Comparison of ENCODE assay signal across 8 cellular contexts in genomic region chr16:4846901-4847773, GRCh38. TPM values are rescaled to one million over a fixed set of nuclear protein-coding genes. Genes with fewer than 3 reads are reported as not detected.
DNase-seq lines count a peak whose midpoint lies in the region; ATAC-seq and TF ChIP-seq lines count a peak whose summit lies in the region.

GLYR1 (minus strand) TSS chr16:4847288; CDS start chr16:4847265, 23 bp downstream.
UBN1 (plus strand) TSS chr16:4847481; CDS start chr16:4852918, 5,437 bp downstream.

- POLR2A ChIA-PET in activated CD4-positive, alpha-beta T cell treated with anti-CD3 and anti-CD28 coated beads for 36 hours (lab: Charles Lee) = interaction anchor here (1.0 kb wide), 1 partner anchor 26 kb away, joined by 3 read pairs; no protein-coding TSS in a partner anchor

- H3K9me3 Mint-ChIP-seq in activated CD4-positive, alpha-beta T cell treated with anti-CD3 and anti-CD28 coated beads for 36 hours (ENCODE audit: low read depth) = no peaks in the 10 kb centered on the region

- peak within 1 kb of the TSS; percentile 77 for H3K4me3 Mint-ChIP-seq in activated CD4-positive, alpha-beta T cell treated with anti-CD3 and anti-CD28 coated beads for 36 hours

- H3K36me3 Mint-ChIP-seq in activated CD4-positive, alpha-beta T cell treated with anti-CD3 and anti-CD28 coated beads for 36 hours (ENCODE audit: low read depth) = peaks cover 25% of the 10 kb centered on the region

- no peaks in the 10 kb centered on the region for H3K27me3 Mint-ChIP-seq in activated CD4-positive, alpha-beta T cell treated with anti-CD3 and anti-CD28 coated beads for 36 hours

- intact Hi-C loops in activated CD4-positive, alpha-beta T cell treated with anti-CD3 and anti-CD28 coated beads for 36 hours (cut with DNase I, micrococcal nuclease) = loop anchor here (1.0 to 10.0 kb wide), 17 partner anchors 45 to 430 kb away; partner anchors contain the start of genes EEF2KMT (in 2 of the 2), MGRN1 (in 2 of the 2), ROGDI (in 2 of the 2) and SEC14L5 (in 2 of the 2)

- H3K4me3 ChIP-seq in choroid plexus epithelial cell (ENCODE audit: low read depth, low read length) = peak within 1 kb of the TSS; percentile 94

- no peak for TF ChIP-seq CTCF in choroid plexus epithelial cell (conservative IDR thresholded peaks at IDR 0.05; ENCODE audit: low read depth, low read length)

- peak; percentile 87 for ATAC-seq in HG03439 (IDR thresholded peaks at IDR 0.05; ENCODE audit: unreplicated experiment)
- peak; percentile 96 for ATAC-seq in activated CD4-positive, alpha-beta T cell treated with anti-CD3 and anti-CD28 coated beads for 36 hours

- peak; percentile 92 for TF ChIP-seq POLR2A in GM19193 (IDR thresholded peaks at IDR 0.05; ENCODE audit: extremely low read depth, insufficient read depth, insufficient read length)

- DNase-seq in AML-193 (lab: John Stamatoyannopoulos, UW) (peak; percentile 87 to 92), NCI-H510A treated with DMSO at 0.1 percent for 48 hours (lab: John Stamatoyannopoulos, UW) (peak; percentile 82), choroid plexus epithelial cell (ENCODE audit: low read depth) (peak; percentile 98), kidney glomerular epithelial cell (lab: John Stamatoyannopoulos, UW) (peak; percentile 95)
- DNase-seq in activated CD4-positive, alpha-beta T cell treated with anti-CD3 and anti-CD28 coated beads for 36 hours = peak; percentile 100
- DNase-seq in stimulated activated CD4-positive, alpha-beta T cell treated with anti-CD3 and anti-CD28 coated beads, Interleukin-1b, Interleukin-23, amount 100 ng/mL, for 1 hour (ENCODE audit: low read depth in 2 of 2) = peak; percentile 98 to 99

- H3K4me1 Mint-ChIP-seq in activated CD4-positive, alpha-beta T cell treated with anti-CD3 and anti-CD28 coated beads for 36 hours = peaks cover 54% of the 10 kb centered on the region

- CTCF ChIA-PET in activated CD4-positive, alpha-beta T cell treated with anti-CD3 and anti-CD28 coated beads for 36 hours (lab: Charles Lee) = no interaction called here

- H3K27ac Mint-ChIP-seq in activated CD4-positive, alpha-beta T cell treated with anti-CD3 and anti-CD28 coated beads for 36 hours = peak within 1 kb of the TSS; percentile 84

RNA-seq across cellular contexts. Expression of gene GLYR1, which starts in this region (rescaled TPM):
- total RNA-seq in activated CD4-positive, alpha-beta T cell treated with anti-CD3 and anti-CD28 coated beads for 36 hours = 10 to 100 TPM; 76.9 to 78.4 TPM

RNA-seq across cellular contexts. Expression of gene UBN1, which starts in this region (rescaled TPM):
- total RNA-seq in activated CD4-positive, alpha-beta T cell treated with anti-CD3 and anti-CD28 coated beads for 36 hours = 10 to 100 TPM; 19.3 to 23.0 TPM

Comparison
In these comparisons a context has a peak if more than half of its experiments do, and no peak if none do; other contexts are left out.
1. Peak in every context shown above with its lines: DNase-seq, ATAC-seq and H3K4me3 ChIP-seq.